ENCODE assay signal across 2 cellular contexts in genomic region chr4:177987896-177988295, GRCh38.
TF ChIP-seq lines count a peak whose summit lies in the region.

No MANE protein-coding gene starts in this region.

TF ChIP-seq in GM23338, 12 proteins besides CTCF, POLR2A, EP300 and RAD21:
- TF ChIP-seq ZNF462 (CRISPR knock-in tag; IDR thresholded peaks at IDR 0.05) (no peak), NANOG (IDR thresholded peaks at IDR 0.05; ENCODE audit: borderline replicate concordance) (no peak), REST (IDR thresholded peaks at IDR 0.05; ENCODE audit: unreplicated experiment) (no peak), ZNF331 (CRISPR knock-in tag; IDR thresholded peaks at IDR 0.05; ENCODE audit: low read depth) (no peak), ETS1 (IDR thresholded peaks at IDR 0.05) (no peak), POLR2AphosphoS5 (IDR thresholded peaks at IDR 0.05; ENCODE audit: low read depth) (no peak), EZH2 (IDR thresholded peaks at IDR 0.05; ENCODE audit: low read depth, unreplicated experiment) (no peak), CREB1 (CRISPR knock-in tag; IDR thresholded peaks at IDR 0.05; ENCODE audit: low read depth) (no peak), STAT1 (IDR thresholded peaks at IDR 0.05; ENCODE audit: unreplicated experiment) (no peak), EZH2phosphoT487 (IDR thresholded peaks at IDR 0.05; ENCODE audit: unreplicated experiment) (no peak), ZNF114 (CRISPR knock-in tag; IDR thresholded peaks at IDR 0.05) (no peak)

TF ChIP-seq in H1, 55 proteins besides CTCF, POLR2A, EP300 and RAD21:
- TF ChIP-seq CHD7 (IDR thresholded peaks at IDR 0.05; ENCODE audit: insufficient replicate concordance, low read length) (peak; percentile 49), GABPA (IDR thresholded peaks at IDR 0.05; ENCODE audit: borderline replicate concordance, insufficient read depth, low read length) (no peak)
